Comparison of ENCODE assay signal across 16 cellular contexts in the genomic region with DNA sequence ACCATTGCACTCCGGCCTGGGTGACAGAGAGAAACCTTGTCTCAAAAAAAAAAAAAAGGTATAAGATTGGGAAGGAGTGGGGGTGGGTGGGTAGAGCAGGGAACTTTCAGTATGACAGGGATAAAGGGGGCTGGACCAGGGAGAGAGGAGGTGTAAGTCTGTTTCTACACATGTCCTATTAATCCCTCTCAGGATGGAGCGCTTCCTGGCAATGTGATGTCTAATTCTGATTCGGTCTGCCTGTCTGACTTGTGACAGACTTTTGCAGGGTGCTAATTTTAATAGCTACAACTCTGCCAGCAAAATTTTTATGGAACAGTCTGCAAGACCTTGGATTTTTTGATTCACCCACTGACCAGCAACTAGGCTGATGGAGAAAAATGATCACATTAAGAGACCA. TPM values are rescaled to one million over a fixed set of nuclear protein-coding genes. Genes with fewer than 3 reads are reported as not detected.
DNase-seq lines count a peak whose midpoint lies in the region; ATAC-seq, FAIRE-seq and TF ChIP-seq lines count a peak whose summit lies in the region.
"Had no signal": no experiment of that assay in that cellular context is flagged by ENCODE, and none has a peak within 500 bp of the region (broad histone marks: within the 10 kb centered on the region; RNA-seq: fewer than 3 reads in every experiment).

No MANE protein-coding gene starts in this region.

- H3K36me3 ChIP-seq in Loucy (ENCODE audit: insufficient read depth, low read length): no peaks in the 10 kb centered on the region
- H3K36me3 ChIP-seq in GM12878 (ENCODE audit: control insufficient read depth in 2 of 2, insufficient read depth in 2 of 2, low read length in 1 of 2): peaks cover 1 to 7% of the 10 kb centered on the region in 2 experiments; a peak in 3 of 4 replicates
- H3K36me3 ChIP-seq in HepG2 (replicated peaks in 1 of 2; ENCODE audit: control insufficient read depth in 1 of 2, insufficient read depth in 2 of 2, low read length in 2 of 2): 0 out of 5 replicates have a peak, but pooled peaks cover 0 to 4% of the 10 kb centered on the region in 2 experiments
- no peaks in the 10 kb centered on the region for H3K36me3 ChIP-seq in SK-N-SH (replicated peaks in 1 of 2; ENCODE audit: control insufficient read depth in 1 of 2, insufficient read depth in 2 of 2, low read length in 1 of 2)
- H3K36me3 ChIP-seq: cardiac muscle cell, prostate gland had no signal

- H3K4me3 ChIP-seq in Loucy (ENCODE audit: low read length, poor library complexity, severe bottlenecking) (no peak overlapping the region), GM12878 (no peak overlapping the region), HepG2 (replicated peaks in 1 of 3; ENCODE audit: insufficient read depth in 1 of 3, low read depth in 2 of 3, low read length in 3 of 3) (no peak overlapping the region), SK-N-SH (ENCODE audit: low read depth in 2 of 2, low read length in 1 of 2) (no peak overlapping the region)
- H3K4me3 ChIP-seq: cardiac muscle cell, hepatocyte, prostate gland had no signal

- TF ChIP-seq CTCF in Loucy (conservative IDR thresholded peaks at IDR 0.05; ENCODE audit: low read length) (no peak), GM12878 (IDR thresholded peaks at IDR 0.05 in 2 of 3, conservative IDR thresholded peaks at IDR 0.05 in 1 of 3; ENCODE audit: control insufficient read depth in 2 of 3, extremely low read depth in 1 of 3, insufficient read depth in 1 of 3, low read depth in 3 of 3, low read length in 3 of 3) (no peak), HepG2 (CRISPR knock-in tag; IDR thresholded peaks at IDR 0.05) (no peak), SK-N-SH (IDR thresholded peaks at IDR 0.05) (no peak)

- DNase-seq in activated naive CD4-positive, alpha-beta T cell treated with anti-CD3 and anti-CD28 coated beads, Interleukin-2, amount 50 U/mL, for 16 hours: no peak
- DNase-seq in GM12878 (ENCODE audit: low read depth, low spot score) (no peak), HepG2 (ENCODE audit: low spot score) (no peak), SK-N-SH (no peak), Ammon's horn (ENCODE audit: low spot score) (no peak)
- no peak for DNase-seq in stimulated activated naive B cell treated with anti-CD40 and anti-IgM and Interleukin-4, amounts not matched to agents 10 μg/mL and 1 μg/mL and 100 μg/mL, for 72 hours
- DNase-seq: DMS53, left colon, NCI-H2227 treated with DMSO at 0.1 percent for 48 hours, SIG-M5 had no signal

- RAD21 ChIA-PET in GM12878 (lab: Charles Lee; ENCODE audit: unreplicated experiment): interaction anchor here (1.8 to 6.3 kb wide), 6 partner anchors 17 to 62 kb away, joined by 6 to 75 read pairs (median 22); partner anchors contain the start of genes GRB2 and SLC25A19

- peaks cover 2% of the 10 kb centered on the region for H3K36me3 Mint-ChIP-seq in activated naive CD4-positive, alpha-beta T cell treated with anti-CD3 and anti-CD28 coated beads, Interleukin-2, amount 50 U/mL, for 24 hours
- H3K36me3 Mint-ChIP-seq in stimulated activated naive B cell treated with anti-CD40 and anti-IgM and Interleukin-4, amounts not matched to agents 10 μg/mL and 1 μg/mL and 100 μg/mL, for 72 hours: peaks cover 16 to 44% of the 10 kb centered on the region in 2 donors

- POLR2A ChIA-PET in GM12878 (lab: Charles Lee) (interaction anchor here (1.6 to 3.8 kb wide), 4 partner anchors 17 to 54 kb away, joined by 5 to 25 read pairs (median 14); partner anchors contain the start of gene SLC25A19), HepG2 (lab: Yijun Ruan, JAX) (no interaction called here), SK-N-SH (lab: Yijun Ruan, JAX) (no interaction called here)

- CTCF ChIA-PET in GM12878 (lab: Yijun Ruan, JAX): interaction anchor here (1.8 to 15.4 kb wide), 3 partner anchors 21 to 54 kb away, joined by 10 to 182 read pairs (median 10); partner anchors contain the start of gene SLC25A19
- CTCF ChIA-PET in HepG2 (lab: Yijun Ruan, JAX; ENCODE audit: low intra/inter-chr PET ratio, low total read pairs): no interaction called here
- CTCF ChIA-PET in SK-N-SH (lab: Yijun Ruan, JAX): interaction anchor here (1.7 to 2.4 kb wide), 2 partner anchors 25 to 61 kb away, joined by 5 to 10 read pairs; no protein-coding TSS in a partner anchor

- H3K9ac ChIP-seq in Loucy (ENCODE audit: low read depth, low read length, poor library complexity, severe bottlenecking): peak overlapping the region; percentile 48
- no peak overlapping the region for H3K9ac ChIP-seq in GM12878 (ENCODE audit: control insufficient read depth, insufficient read depth, low read length)
- H3K9ac ChIP-seq in HepG2 (ENCODE audit: insufficient read depth, low read depth, low read length): no peak overlapping the region
- no peak overlapping the region for H3K9ac ChIP-seq in SK-N-SH
- H3K9ac ChIP-seq: KMS-11 had no signal

- no peak for TF ChIP-seq EP300 in GM12878 (IDR thresholded peaks at IDR 0.05; ENCODE audit: borderline replicate concordance in 1 of 2, control insufficient read depth in 1 of 2, low read depth in 2 of 2, low read length in 2 of 2)
- TF ChIP-seq EP300 in HepG2 (IDR thresholded peaks at IDR 0.05; ENCODE audit: low read depth in 2 of 2, low read length in 2 of 2): no peak
- no peak for TF ChIP-seq EP300 in HepG2 (CRISPR knock-in tag; IDR thresholded peaks at IDR 0.05; ENCODE audit: borderline replicate concordance)
- no peak for TF ChIP-seq EP300 in SK-N-SH (IDR thresholded peaks at IDR 0.05; ENCODE audit: borderline replicate concordance in 1 of 2, low read depth in 1 of 2, low read length in 1 of 2)

- BruUV-seq in GM12878 (replicated peaks; lab: Mats Ljungman, UMichigan) (no TSS peak), HepG2 (replicated peaks; lab: Mats Ljungman, UMichigan) (no TSS peak)

- WGBS in GM12878 (ENCODE audit: insufficient coverage, insufficient replicate concordance, low lambda C conversion rate, missing lambda C conversion rate): 32% methylated on average over 3 of the region's 3 CpGs
- WGBS in HepG2 (ENCODE audit: low lambda C conversion rate): 94% methylated on average over 3 of the region's 3 CpGs
- WGBS in SK-N-SH (ENCODE audit: low lambda C conversion rate): 81% methylated on average over 3 of the region's 3 CpGs

- H3K9me2 ChIP-seq in Loucy (replicated peaks; ENCODE audit: low read depth, low read length): no peaks in the 10 kb centered on the region
- no peaks in the 10 kb centered on the region for H3K9me2 ChIP-seq in SK-N-SH

- H4K20me1 ChIP-seq in Loucy (ENCODE audit: insufficient read depth, low read length, poor library complexity, severe bottlenecking) (peaks cover under 1% of the 10 kb centered on the region), GM12878 (ENCODE audit: control insufficient read depth, insufficient read depth) (peaks cover 7% of the 10 kb centered on the region), HepG2 (ENCODE audit: insufficient read depth, low read length) (peaks cover 16% of the 10 kb centered on the region), SK-N-SH (ENCODE audit: insufficient read depth) (peaks cover 82% of the 10 kb centered on the region)

- peaks cover 23% of the 10 kb centered on the region for H3F3A ChIP-seq in Loucy (ENCODE audit: low read depth)
- peaks cover 11% of the 10 kb centered on the region for H3F3A ChIP-seq in SK-N-SH (replicated peaks; ENCODE audit: insufficient read depth)

- no peak for FAIRE-seq in GM12878 (lab: Jason Lieb, UNC)
- no peak for FAIRE-seq in HepG2 (lab: Jason Lieb, UNC)

- peaks cover 78% of the 10 kb centered on the region for H3K79me2 ChIP-seq in Loucy (ENCODE audit: insufficient read depth, low read length)
- H3K79me2 ChIP-seq in GM12878 (ENCODE audit: control insufficient read depth, insufficient read depth, low read length): peaks cover 92% of the 10 kb centered on the region
- H3K79me2 ChIP-seq in HepG2 (ENCODE audit: insufficient read depth, low read length): peaks cover 69% of the 10 kb centered on the region
- H3K79me2 ChIP-seq in SK-N-SH (ENCODE audit: insufficient read depth): peaks cover 94% of the 10 kb centered on the region

- intact Hi-C loops in GM12878 (cut with micrococcal nuclease; ENCODE audit: unreplicated experiment) (no loop called here), HepG2 (cut with micrococcal nuclease; ENCODE audit: unreplicated experiment) (no loop called here)

- no peaks in the 10 kb centered on the region for H3K27me3 ChIP-seq in Loucy (ENCODE audit: insufficient read depth, low read length, poor library complexity, severe bottlenecking)
- no peaks in the 10 kb centered on the region for H3K27me3 ChIP-seq in GM12878 (replicated peaks in 1 of 2; ENCODE audit: control insufficient read depth in 2 of 2, insufficient read depth in 2 of 2, low read length in 1 of 2)
- no peaks in the 10 kb centered on the region for H3K27me3 ChIP-seq in HepG2 (ENCODE audit: control insufficient read depth in 1 of 2, insufficient read depth in 2 of 2, low read length in 2 of 2)
- no peaks in the 10 kb centered on the region for H3K27me3 ChIP-seq in SK-N-SH (ENCODE audit: insufficient read depth)
- H3K27me3 ChIP-seq: cardiac muscle cell, hepatocyte had no signal

- TF ChIP-seq RAD21 in GM12878 (IDR thresholded peaks at IDR 0.05; ENCODE audit: insufficient read depth, low read depth, low read length): no peak
- no peak for TF ChIP-seq RAD21 in HepG2 (CRISPR knock-in tag; IDR thresholded peaks at IDR 0.05)
- no peak for TF ChIP-seq RAD21 in SK-N-SH (IDR thresholded peaks at IDR 0.05; ENCODE audit: low read length)

- H3K4me2 ChIP-seq in Loucy (ENCODE audit: low read depth, low read length, poor library complexity, severe bottlenecking) (peak overlapping the region; percentile 33), GM12878 (ENCODE audit: control insufficient read depth, insufficient read depth) (peak overlapping the region; percentile 75), HepG2 (ENCODE audit: low read depth, low read length) (no peak overlapping the region), SK-N-SH (no peak overlapping the region)
- H3K4me2 ChIP-seq: hepatocyte, KMS-11 had no signal

- H3K4me1 ChIP-seq in Loucy (ENCODE audit: insufficient read depth, low read length, poor library complexity, severe bottlenecking) (peaks cover 92% of the 10 kb centered on the region), GM12878 (ENCODE audit: control insufficient read depth, insufficient read depth, low read length) (peaks cover 63% of the 10 kb centered on the region), HepG2 (ENCODE audit: insufficient read depth, low read length) (peaks cover 48% of the 10 kb centered on the region), SK-N-SH (ENCODE audit: control insufficient read depth in 1 of 2, insufficient read depth in 2 of 2, low read depth in 1 of 2, low read length in 1 of 2) (peaks cover 11 to 19% of the 10 kb centered on the region in 2 experiments; a peak in 3 of 4 replicates)
- H3K4me1 ChIP-seq: prostate gland had no signal

- no peak overlapping the region for H2AFZ ChIP-seq in Loucy (ENCODE audit: low read length)
- no peak overlapping the region for H2AFZ ChIP-seq in GM12878 (ENCODE audit: control insufficient read depth, low read depth, low read length)
- H2AFZ ChIP-seq in HepG2 (ENCODE audit: low read length): no peak overlapping the region
- no peak overlapping the region for H2AFZ ChIP-seq in SK-N-SH (ENCODE audit: low read depth)
- H2AFZ ChIP-seq: hepatocyte had no signal

- H3K27ac Mint-ChIP-seq in activated naive CD4-positive, alpha-beta T cell treated with anti-CD3 and anti-CD28 coated beads, Interleukin-2, amount 50 U/mL, for 24 hours: peak overlapping the region; percentile 85
- peak overlapping the region; percentile 89 for H3K27ac Mint-ChIP-seq in stimulated activated naive B cell treated with anti-CD40 and anti-IgM and Interleukin-4, amounts not matched to agents 10 μg/mL and 1 μg/mL and 100 μg/mL, for 72 hours

- no peak overlapping the region for H3K4me3 Mint-ChIP-seq in activated naive CD4-positive, alpha-beta T cell treated with anti-CD3 and anti-CD28 coated beads, Interleukin-2, amount 50 U/mL, for 24 hours
- peak overlapping the region; percentile 46 to 50 for H3K4me3 Mint-ChIP-seq in stimulated activated naive B cell treated with anti-CD40 and anti-IgM and Interleukin-4, amounts not matched to agents 10 μg/mL and 1 μg/mL and 100 μg/mL, for 72 hours

- no peaks in the 10 kb centered on the region for H3K27me3 Mint-ChIP-seq in activated naive CD4-positive, alpha-beta T cell treated with anti-CD3 and anti-CD28 coated beads, Interleukin-2, amount 50 U/mL, for 24 hours
- no peaks in the 10 kb centered on the region for H3K27me3 Mint-ChIP-seq in stimulated activated naive B cell treated with anti-CD40 and anti-IgM and Interleukin-4, amounts not matched to agents 10 μg/mL and 1 μg/mL and 100 μg/mL, for 72 hours

- TF ChIP-seq POLR2A in GM12878 (IDR thresholded peaks at IDR 0.05; ENCODE audit: low read depth, low read length): no peak
- no peak for TF ChIP-seq POLR2A in HepG2 (IDR thresholded peaks at IDR 0.05; ENCODE audit: insufficient read depth in 1 of 2, low read depth in 2 of 2, low read length in 2 of 2)

- H3K9me3 ChIP-seq in Loucy (ENCODE audit: insufficient read depth, low read depth, low read length): no peaks in the 10 kb centered on the region
- no peaks in the 10 kb centered on the region for H3K9me3 ChIP-seq in GM12878 (replicated peaks; ENCODE audit: control insufficient read depth, insufficient read depth, low read length)
- no peaks in the 10 kb centered on the region for H3K9me3 ChIP-seq in HepG2 (ENCODE audit: low read length)
- H3K9me3 ChIP-seq in SK-N-SH: no peaks in the 10 kb centered on the region
- H3K9me3 ChIP-seq: prostate gland had no signal

- H3K27ac ChIP-seq in GM12878 (ENCODE audit: control insufficient read depth, insufficient read depth) (peak overlapping the region; percentile 85), HepG2 (ENCODE audit: extremely low read length, insufficient read depth, low read length) (no peak overlapping the region), SK-N-SH (ENCODE audit: low read depth in 2 of 2, low read length in 1 of 2) (no peak overlapping the region)
- H3K27ac ChIP-seq: cardiac muscle cell, hepatocyte, KMS-11, prostate gland had no signal

- H3K4me1 Mint-ChIP-seq in activated naive CD4-positive, alpha-beta T cell treated with anti-CD3 and anti-CD28 coated beads, Interleukin-2, amount 50 U/mL, for 24 hours: peaks cover 87% of the 10 kb centered on the region
- peaks cover 55 to 96% of the 10 kb centered on the region in 2 donors for H3K4me1 Mint-ChIP-seq in stimulated activated naive B cell treated with anti-CD40 and anti-IgM and Interleukin-4, amounts not matched to agents 10 μg/mL and 1 μg/mL and 100 μg/mL, for 72 hours

- no peaks in the 10 kb centered on the region for H3K9me3 Mint-ChIP-seq in activated naive CD4-positive, alpha-beta T cell treated with anti-CD3 and anti-CD28 coated beads, Interleukin-2, amount 50 U/mL, for 24 hours
- H3K9me3 Mint-ChIP-seq in stimulated activated naive B cell treated with anti-CD40 and anti-IgM and Interleukin-4, amounts not matched to agents 10 μg/mL and 1 μg/mL and 100 μg/mL, for 72 hours: peaks cover 0 to 1% of the 10 kb centered on the region in 2 donors

- in situ Hi-C loops in GM12878 (cut with MboI) (no loop called here), HepG2 (cut with HindIII; ENCODE audit: extremely low pct_ligation_motif_present, low pct_unique_long_range_greater_than_20kb) (no loop called here)

- SMC1A ChIA-PET in GM12878 (lab: Charles Lee; ENCODE audit: uncharacterized antibody, unreplicated experiment): interaction anchor here (3.5 to 10.6 kb wide), 5 partner anchors 11 to 52 kb away, joined by 24 to 125 read pairs (median 68); no protein-coding TSS in a partner anchor

- ATAC-seq in GM12878 (no peak), HepG2 (no peak)
- ATAC-seq in stimulated activated naive B cell treated with anti-CD40 and anti-IgM and Interleukin-4, amounts not matched to agents 10 μg/mL and 1 μg/mL and 100 μg/mL, for 72 hours (replicated peaks): no peak
- ATAC-seq: left colon had no signal

RNA-seq across cellular contexts. Expression of gene SLC25A19, which starts 53.8 kb away (rescaled TPM):
- 89.0 and 97.1 TPM in 2 replicates for total RNA-seq in GM12878 (2013; cell fraction: nucleolus; rRNA removed)
- total RNA-seq in GM12878 (2014; rRNA removed) (55.6 and 58.3 TPM in 2 replicates), GM12878 (2014; rRNA removed; fragmentation: Illumina TruSeq; extraction: Trizol) (39.7 and 49.1 TPM in 2 replicates), GM12878 (2021) (59.6 and 60.6 TPM in 2 replicates), HepG2 (2016; rRNA removed; fragmentation: Illumina TruSeq; extraction: Trizol) (41.4 and 42.2 TPM in 2 replicates)
- polyA plus RNA-seq in GM12878 (2011; ENCODE audit: low read depth): 19.4 TPM
- polyA plus RNA-seq in GM12878 (2011; rRNA removed) (28.3 and 39.2 TPM in 2 replicates), GM12878 (2014; fragmentation: Illumina TruSeq; extraction: Trizol) (24.1 and 45.5 TPM in 2 replicates), GM12878 (2014; fragmentation: Nextera tagmentation; extraction: Ambion mirVana) (10 to 100 TPM; 32.9 to 43.1 TPM), GM12878 (2014; rRNA removed) (68.5 and 69.4 TPM in 2 replicates), GM12878 (2016; fragmentation: Nextera tagmentation; extraction: Ambion mirVana) (10 to 100 TPM; 77.0 to 91.6 TPM), HepG2 (2011; rRNA removed) (24.4 and 27.7 TPM in 2 replicates), SK-N-SH (2012; rRNA removed) (11.7 and 13.2 TPM in 2 replicates)
- 62.0 and 77.9 TPM in 2 replicates for polyA plus RNA-seq in GM12878 (2011; cell fraction: cytosol; rRNA removed)
- polyA plus RNA-seq in GM12878 (2011; cell fraction: nucleus; rRNA removed): 63.2 and 65.7 TPM in 2 replicates
- polyA plus RNA-seq in GM12878 (2012): 31.7 and 40.1 TPM in 2 replicates
- 27.9 and 43.7 TPM in 2 replicates for polyA minus RNA-seq in GM12878 (2011; rRNA and poly(A)+ RNA removed)
- polyA minus RNA-seq in GM12878 (2011; cell fraction: cytosol; rRNA and poly(A)+ RNA removed): 16.3 and 17.8 TPM in 2 replicates
- polyA minus RNA-seq in GM12878 (2011; cell fraction: nucleus; rRNA and poly(A)+ RNA removed): 19.6 and 37.5 TPM in 2 replicates
- total RNA-seq in HepG2 (2016; cell fraction: cytosol; rRNA removed; fragmentation: Illumina TruSeq; extraction: Trizol; ENCODE audit: low read depth): 27.2 and 31.3 TPM in 2 replicates
- total RNA-seq in HepG2 (2016; cell fraction: insoluble cytoplasmic fraction; rRNA removed; fragmentation: Illumina TruSeq; extraction: Trizol): 37.5 and 41.8 TPM in 2 replicates
- total RNA-seq in HepG2 (2016; cell fraction: membrane; rRNA removed; fragmentation: Illumina TruSeq; extraction: Trizol): 45.2 and 53.1 TPM in 2 replicates
- total RNA-seq in HepG2 (2016; cell fraction: nucleus; rRNA removed; fragmentation: Illumina TruSeq; extraction: Trizol): 24.9 and 25.1 TPM in 2 replicates
- polyA plus RNA-seq in HepG2 (2011; cell fraction: cytosol; rRNA removed): 26.0 and 29.6 TPM in 2 replicates
- polyA plus RNA-seq in HepG2 (2011; cell fraction: nucleus; rRNA removed): 33.6 and 35.5 TPM in 2 replicates
- polyA plus RNA-seq in HepG2 (2012): 16.6 and 24.7 TPM in 2 replicates
- polyA plus RNA-seq in HepG2 (2016; cell fraction: cytosol; fragmentation: Illumina TruSeq; extraction: Trizol; ENCODE audit: low read depth): 24.2 and 31.6 TPM in 2 replicates
- polyA plus RNA-seq in HepG2 (2016; cell fraction: insoluble cytoplasmic fraction; fragmentation: Illumina TruSeq; extraction: Trizol; ENCODE audit: low read depth): 47.0 and 51.5 TPM in 2 replicates
- polyA plus RNA-seq in HepG2 (2016; cell fraction: membrane; fragmentation: Illumina TruSeq; extraction: Trizol; ENCODE audit: low read depth): 34.4 and 46.3 TPM in 2 replicates
- 42.3 and 47.3 TPM in 2 replicates for polyA plus RNA-seq in HepG2 (2016; cell fraction: nucleus; fragmentation: Illumina TruSeq; extraction: Trizol; ENCODE audit: insufficient read depth, low read depth)
- polyA minus RNA-seq in HepG2 (2011; rRNA and poly(A)+ RNA removed; ENCODE audit: low replicate concordance): 17.3 and 57.6 TPM in 2 replicates
- polyA minus RNA-seq in HepG2 (2011; cell fraction: cytosol; rRNA and poly(A)+ RNA removed): 9.2 and 11.1 TPM in 2 replicates
- 14.4 and 14.5 TPM in 2 replicates for polyA minus RNA-seq in HepG2 (2011; cell fraction: nucleus; rRNA and poly(A)+ RNA removed)
- polyA plus RNA-seq in SK-N-SH (2012; cell fraction: cytosol; rRNA removed): 7.0 and 10.2 TPM in 2 replicates
- 14.6 and 19.1 TPM in 2 replicates for polyA plus RNA-seq in SK-N-SH (2012; cell fraction: nucleus; rRNA removed)

Comparison
In these comparisons a context has a peak if more than half of its experiments do, and no peak if none do; other contexts are left out.
1. H3K4me2 ChIP-seq: peak in Loucy (single experiment) and GM12878 (single experiment); none in HepG2 (single experiment) and SK-N-SH (single experiment).